ENCODE assay signal across 17 cellular contexts in the genomic region with DNA sequence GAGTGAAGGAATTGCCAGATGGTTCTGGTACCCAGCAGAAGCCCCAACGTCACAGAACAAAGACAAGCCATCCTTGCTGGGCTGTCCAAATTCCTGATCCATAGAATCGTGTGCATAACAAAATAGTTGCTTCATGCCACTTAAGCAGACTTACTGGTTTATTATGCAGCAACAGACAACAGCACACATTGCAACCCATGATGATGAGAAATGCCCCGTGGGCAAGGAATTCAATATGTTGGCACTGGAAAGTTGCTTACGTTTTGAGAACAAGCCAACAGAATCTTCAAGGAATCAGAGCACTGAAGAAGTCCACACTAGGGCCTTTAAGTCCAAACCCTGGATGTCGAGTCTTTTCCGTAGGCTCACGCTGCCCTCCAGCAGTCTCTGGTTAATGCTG. TPM values are rescaled to one million over a fixed set of nuclear protein-coding genes. Genes with fewer than 3 reads are reported as not detected.
"Had no signal": no experiment of that assay in that cellular context is flagged by ENCODE, and none has a peak within 500 bp of the region (broad histone marks: within the 10 kb centered on the region; RNA-seq: fewer than 3 reads in every experiment).

No MANE protein-coding gene starts in this region.

- H3K4me1 Mint-ChIP-seq: nephron progenitor cell had no signal

- H3K9me3 Mint-ChIP-seq: activated naive CD4-positive, alpha-beta T cell treated with anti-CD3 and anti-CD28 coated beads, Interleukin-2, amount 50 U/mL, for 24 hours; nephron progenitor cell; type B pancreatic cell had no signal

- H3K4me3 Mint-ChIP-seq: nephron progenitor cell; T-helper 1 cell treated with Interleukin-12 subunit alpha and Interleukin-12 subunit beta and Interleukin-4 antibody, amounts not matched to agents 30 μg/mL and 1 μg/mL, for 36 hours; type B pancreatic cell had no signal

- H3K36me3 Mint-ChIP-seq: type B pancreatic cell had no signal

- H3K27me3 Mint-ChIP-seq: activated naive CD4-positive, alpha-beta T cell treated with anti-CD3 and anti-CD28 coated beads, Interleukin-2, amount 50 U/mL, for 24 hours; type B pancreatic cell had no signal

- DNase-seq: activated CD4-positive, alpha-beta T cell treated with anti-CD3 and anti-CD28 coated beads, Interleukin-2, amount 50 U/mL, for 4 hours; activated effector memory CD4-positive, alpha-beta T cell treated with Interleukin-2 at 50 U/mL for 16 hours; brain microvascular endothelial cell; cortex of kidney; effector memory CD4-positive, alpha-beta T cell; heart right ventricle; mesendoderm; nephron progenitor cell; occipital lobe; SIG-M5; stimulated activated CD4-positive, alpha-beta T cell treated with anti-CD3 and anti-CD28 coated beads, Interleukin-2, amount 100 ng/mL, for 48 hours; stimulated activated naive CD4-positive, alpha-beta T cell had no signal

- ATAC-seq: heart right ventricle had no signal

- H3K27ac Mint-ChIP-seq: nephron progenitor cell, type B pancreatic cell had no signal

RNA-seq across cellular contexts. Expression of a gene that starts 40.3 kb away (rescaled TPM):
- total RNA-seq: fibroblast of lung, occipital lobe, temporal lobe had no signal
- polyA plus RNA-seq: fibroblast of lung had no signal
